Comparison of ENCODE assay signal across 25 cellular contexts in the genomic region with DNA sequence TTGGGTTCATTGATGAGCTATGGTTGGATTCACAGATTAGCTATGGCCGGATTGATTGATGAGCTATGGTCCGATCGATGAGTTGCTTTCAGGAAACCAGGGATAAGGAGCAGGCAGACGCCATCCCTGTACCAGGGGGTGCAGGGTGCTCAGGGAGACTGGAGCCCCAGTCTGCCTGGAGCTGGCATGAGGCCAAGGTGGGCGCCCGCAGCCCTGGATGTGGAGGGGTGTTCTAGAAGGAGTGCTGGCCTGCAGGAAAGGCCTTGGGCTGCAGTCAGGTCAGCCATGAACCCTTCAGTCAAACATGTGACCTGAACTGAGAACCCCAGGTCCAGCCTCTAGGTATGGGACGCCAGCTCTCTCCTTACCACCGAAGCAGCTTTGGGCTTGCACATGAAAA.
A peak's percentile ranks its signal among the peaks of the same experiment; 100 is the strongest.
DNase-seq lines count a peak whose midpoint lies in the region; ATAC-seq, FAIRE-seq and TF ChIP-seq lines count a peak whose summit lies in the region.
"Had no signal": no experiment of that assay in that cellular context is flagged by ENCODE, and none has a peak within 500 bp of the region (broad histone marks: within the 10 kb centered on the region; RNA-seq: fewer than 3 reads in every experiment).

No MANE protein-coding gene starts in this region.

- no peak for TF ChIP-seq RAD21 in K562 (CRISPR knock-in tag; conservative IDR thresholded peaks at IDR 0.05 in 1 of 2, IDR thresholded peaks at IDR 0.05 in 1 of 2)

- no peak for FAIRE-seq in K562 (lab: Jason Lieb, UNC)
- FAIRE-seq: A549, GM12891, GM19239 had no signal

- POLR2A ChIA-PET in K562 (lab: Yijun Ruan, JAX): interaction anchor here (0.9 kb wide), 1 partner anchor 15 kb away, joined by 4 read pairs; no protein-coding TSS in a partner anchor

- no peak for TF ChIP-seq EP300 in K562 (IDR thresholded peaks at IDR 0.05; ENCODE audit: low read length)

- H2BK120ac ChIP-seq in neuronal stem cell (ENCODE audit: low read depth, low read length): no peak overlapping the region

- no peak for DNase-seq in K562 (ENCODE audit: extremely low read depth in 1 of 4, low spot score in 3 of 4)
- no peak for DNase-seq in glutamatergic neuron
- no peak for DNase-seq in neuronal stem cell (ENCODE audit: low spot score)
- no peak for DNase-seq in GF-D8 (lab: John Stamatoyannopoulos, UW)
- no peak for DNase-seq in activated T-cell treated with anti-CD3 and anti-CD28 coated beads, Interleukin-2, amount 50 U/mL, for 48 hours
- no peak for DNase-seq in left ventricle myocardium superior
- DNase-seq: AML-193; C1 segment of cervical spinal cord; CD4-positive, alpha-beta memory T cell; CD4-positive, CD25-positive, alpha-beta regulatory T cell; CD8-positive, alpha-beta memory T cell; DMS 273 treated with DMSO at 0.1 percent for 48 hours; DMS153; DMS53; DMS79; DND-41; EL; GDM1 had no signal

- H3K4me1 ChIP-seq in BLaER1 (peaks cover 9% of the 10 kb centered on the region; the same call in 1 of the 2 replicates), K562 (replicated peaks in 1 of 2; ENCODE audit: control insufficient read depth in 2 of 2, insufficient read depth in 2 of 2, low read length in 2 of 2) (peaks cover 0 to 7% of the 10 kb centered on the region in 2 experiments; a peak in 1 of 5 replicates), neuronal stem cell (ENCODE audit: control insufficient read depth in 2 of 2, insufficient read depth in 1 of 2, low read depth in 1 of 2, low read length in 2 of 2) (peaks cover 0 to 12% of the 10 kb centered on the region in 2 donors)
- H3K4me1 ChIP-seq: A549 had no signal

- BruUV-seq in K562 (replicated peaks; lab: Mats Ljungman, UMichigan): no TSS peak

- no peaks in the 10 kb centered on the region for H3K4me1 Mint-ChIP-seq in glutamatergic neuron (ENCODE audit: low read depth, unreplicated experiment)
- H3K4me1 Mint-ChIP-seq: B cell; CD14-positive monocyte; CD4-positive, alpha-beta memory T cell; CD4-positive, CD25-positive, alpha-beta regulatory T cell; CD8-positive, alpha-beta memory T cell had no signal

- H3K36me3 ChIP-seq in BLaER1 (no peaks in the 10 kb centered on the region), K562 (ENCODE audit: control insufficient read depth, insufficient read depth, low read length) (no peaks in the 10 kb centered on the region), neuronal stem cell (replicated peaks in 1 of 2; ENCODE audit: control insufficient read depth in 2 of 2, insufficient read depth in 2 of 2, low read length in 2 of 2) (peaks cover 0 to 2% of the 10 kb centered on the region in 2 donors)

- TF ChIP-seq POLR2A in K562 (conservative IDR thresholded peaks at IDR 0.05): no peak

- no peak overlapping the region for H3K14ac ChIP-seq in neuronal stem cell (ENCODE audit: low read length)

- H3K9me3 Mint-ChIP-seq in glutamatergic neuron (ENCODE audit: unreplicated experiment): peaks cover 8% of the 10 kb centered on the region
- H3K9me3 Mint-ChIP-seq: CD14-positive monocyte; CD4-positive, alpha-beta memory T cell; CD8-positive, alpha-beta memory T cell had no signal

- H3K9me1 ChIP-seq in K562 (ENCODE audit: control insufficient read depth, insufficient read depth, low read length): no peaks in the 10 kb centered on the region

- no peak overlapping the region for H4K91ac ChIP-seq in neuronal stem cell (ENCODE audit: low read depth, low read length, poor library complexity)

- no peak overlapping the region for H3K4me3 Mint-ChIP-seq in glutamatergic neuron (ENCODE audit: unreplicated experiment)
- H3K4me3 Mint-ChIP-seq: B cell; CD14-positive monocyte; CD4-positive, alpha-beta memory T cell; CD4-positive, CD25-positive, alpha-beta regulatory T cell; CD8-positive, alpha-beta memory T cell had no signal

- H2BK5ac ChIP-seq in neuronal stem cell (ENCODE audit: low read length): no peak overlapping the region

- H3K27me3 ChIP-seq in BLaER1: peaks cover 57% of the 10 kb centered on the region
- peaks cover 11 to 85% of the 10 kb centered on the region in 2 experiments; a peak in 3 of 5 replicates for H3K27me3 ChIP-seq in K562 (ENCODE audit: control insufficient read depth in 2 of 2, insufficient read depth in 2 of 2, low read length in 2 of 2)
- peaks cover 0 to 87% (median 7%) of the 10 kb centered on the region in 3 experiments for H3K27me3 ChIP-seq in neuronal stem cell (ENCODE audit: control insufficient read depth in 3 of 3, insufficient read depth in 3 of 3, low read depth in 1 of 3, low read length in 3 of 3)

- H3K27me3 Mint-ChIP-seq in glutamatergic neuron (ENCODE audit: unreplicated experiment): no peaks in the 10 kb centered on the region
- H3K27me3 Mint-ChIP-seq: B cell had no signal

- no peak overlapping the region for H4K8ac ChIP-seq in neuronal stem cell (ENCODE audit: low read depth, low read length)

- H2BK12ac ChIP-seq in neuronal stem cell (ENCODE audit: low read length): no peak overlapping the region

- no peak overlapping the region for H3K4me3 ChIP-seq in BLaER1
- H3K4me3 ChIP-seq in K562: no peak overlapping the region
- no peak overlapping the region for H3K4me3 ChIP-seq in neuronal stem cell (ENCODE audit: low read length in 2 of 2)
- H3K4me3 ChIP-seq: A549 had no signal

- no peak overlapping the region for H3K23ac ChIP-seq in neuronal stem cell (ENCODE audit: low read depth, low read length, poor library complexity)

- H2AFZ ChIP-seq in K562 (ENCODE audit: low read depth, low read length): no peak overlapping the region
- H2AFZ ChIP-seq in neuronal stem cell (ENCODE audit: low read length): no peak overlapping the region

- H4K20me1 ChIP-seq in BLaER1 (peaks cover 35% of the 10 kb centered on the region; the same call in 1 of the 2 replicates), K562 (replicated peaks; ENCODE audit: control insufficient read depth, insufficient read depth, low read length) (peaks cover 23% of the 10 kb centered on the region)

- H3K18ac ChIP-seq in neuronal stem cell (ENCODE audit: low read length): no peak overlapping the region

- in situ Hi-C loops in K562 (cut with MboI): no loop called here

- H3K9ac ChIP-seq in BLaER1: no peak overlapping the region
- no peak overlapping the region for H3K9ac ChIP-seq in K562 (ENCODE audit: insufficient read depth in 1 of 2, low read depth in 2 of 2, low read length in 2 of 2)
- H3K9ac ChIP-seq in neuronal stem cell (ENCODE audit: low read depth, low read length, poor library complexity): no peak overlapping the region

- H3K9me3 ChIP-seq in BLaER1: no peaks in the 10 kb centered on the region
- H3K9me3 ChIP-seq in K562 (replicated peaks; ENCODE audit: control insufficient read depth, insufficient read depth, low read depth, low read length): no peaks in the 10 kb centered on the region
- H3K9me3 ChIP-seq in neuronal stem cell (replicated peaks in 1 of 2; ENCODE audit: control insufficient read depth in 2 of 2, insufficient read depth in 1 of 2, low read depth in 1 of 2, low read length in 2 of 2): peaks cover 0 to 2% of the 10 kb centered on the region in 2 donors
- H3K9me3 ChIP-seq: A549 had no signal

- no peak for TF ChIP-seq CTCF in K562 (IDR thresholded peaks at IDR 0.05 in 2 of 3, conservative IDR thresholded peaks at IDR 0.05 in 1 of 3; ENCODE audit: insufficient read depth in 2 of 3, low read depth in 1 of 3, low read length in 3 of 3)
- no peak for TF ChIP-seq CTCF in glutamatergic neuron (IDR thresholded peaks at IDR 0.05; ENCODE audit: partially characterized antibody, unreplicated experiment)

- under 1% methylated on average over 8 of the region's 8 CpGs for WGBS in K562 (ENCODE audit: insufficient coverage, low coverage, missing lambda C conversion rate)
- WGBS in neuronal stem cell (ENCODE audit: extremely low coverage in 2 of 2, insufficient read length in 2 of 2, insufficient replicate concordance in 1 of 2), 2 donors: no CpG with 5 or more reads among the region's 8 CpGs

- H3K79me1 ChIP-seq in neuronal stem cell (ENCODE audit: low read depth, low read length): peaks cover 4% of the 10 kb centered on the region

- peak overlapping the region; percentile 30 for H2AK5ac ChIP-seq in neuronal stem cell (ENCODE audit: low read depth, low read length)

- intact Hi-C loops in K562 (cut with micrococcal nuclease) (loop anchor here (5.0 kb wide), 1 partner anchor 269 kb away; no protein-coding TSS in a partner anchor), left ventricle myocardium superior (cut with micrococcal nuclease) (no loop called here)

- H3K4me2 ChIP-seq in BLaER1 (peak overlapping the region; percentile 55), K562 (ENCODE audit: insufficient read depth, low read length) (no peak overlapping the region), neuronal stem cell (ENCODE audit: insufficient read depth, low read length, poor library complexity, severe bottlenecking) (no peak overlapping the region)
- H3K4me2 ChIP-seq: A549 had no signal

- ATAC-seq in K562 (no peak), left ventricle myocardium superior (no peak)
- ATAC-seq: A549 had no signal

- H3K36me3 Mint-ChIP-seq in glutamatergic neuron (ENCODE audit: unreplicated experiment): no peaks in the 10 kb centered on the region
- H3K36me3 Mint-ChIP-seq: CD14-positive monocyte; CD4-positive, alpha-beta memory T cell; CD4-positive, CD25-positive, alpha-beta regulatory T cell; CD8-positive, alpha-beta memory T cell had no signal

- no peak overlapping the region for H2BK15ac ChIP-seq in neuronal stem cell (ENCODE audit: low read length)

- H3K79me2 ChIP-seq in K562 (ENCODE audit: control insufficient read depth, insufficient read depth, low read length): no peaks in the 10 kb centered on the region

- no peak overlapping the region for H3K4ac ChIP-seq in neuronal stem cell (ENCODE audit: low read length)

- H3K27ac Mint-ChIP-seq in glutamatergic neuron (ENCODE audit: unreplicated experiment): peak overlapping the region; percentile 3
- H3K27ac Mint-ChIP-seq: B cell; CD14-positive monocyte; CD4-positive, alpha-beta memory T cell; CD4-positive, CD25-positive, alpha-beta regulatory T cell; CD8-positive, alpha-beta memory T cell had no signal

- CTCF ChIA-PET in K562 (lab: Yijun Ruan, JAX; ENCODE audit: low intra/inter-chr PET ratio): interaction anchor here (1.0 kb wide), 1 partner anchor 726 kb away, joined by 3 read pairs; no protein-coding TSS in a partner anchor

- H3K27ac ChIP-seq in BLaER1 (no peak overlapping the region), K562 (ENCODE audit: extremely low read depth, low read depth, low read length) (no peak overlapping the region), neuronal stem cell (replicated peaks; ENCODE audit: low read length) (no peak overlapping the region)
- H3K27ac ChIP-seq: 22Rv1, A549 had no signal

TF ChIP-seq in K562, 482 proteins besides CTCF, POLR2A, EP300 and RAD21:
- no peak for TF ChIP-seq SMARCB1 (IDR thresholded peaks at IDR 0.05; ENCODE audit: insufficient read length, low read depth)
- peak; percentile 69 for TF ChIP-seq NFIC (IDR thresholded peaks at IDR 0.05)
TF ChIP-seq in K562: peak in this region for 1.
